In the genomic region with DNA sequence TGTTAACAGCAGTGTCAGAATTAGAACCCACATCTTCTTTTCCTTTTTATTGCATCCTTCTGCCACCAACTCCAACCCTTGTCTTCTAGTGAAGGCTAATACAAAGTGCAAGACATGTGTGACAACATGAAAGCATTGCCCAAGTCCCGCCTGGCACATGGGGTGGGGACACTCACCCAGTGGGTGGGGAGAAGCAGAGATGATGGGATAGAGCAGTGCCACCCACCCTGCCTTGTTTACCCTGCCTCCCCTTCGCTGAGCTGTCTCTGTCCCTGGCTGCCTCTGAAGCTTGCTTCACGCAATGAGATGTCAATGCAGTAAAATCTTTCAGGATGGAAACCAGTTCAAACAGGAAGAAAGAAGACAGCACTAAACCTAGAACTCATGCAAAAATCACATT, we compare ENCODE assay signal across 24 cellular contexts.
DNase-seq lines count a peak whose midpoint lies in the region; ATAC-seq and TF ChIP-seq lines count a peak whose summit lies in the region.
"Had no signal": no experiment of that assay in that cellular context is flagged by ENCODE, and none has a peak within 500 bp of the region (broad histone marks: within the 10 kb centered on the region; RNA-seq: fewer than 3 reads in every experiment).

No MANE protein-coding gene starts in this region.

- H3K4ac ChIP-seq in IMR-90 (ENCODE audit: low read depth, low read length), result no peak overlapping the region
- H3K4ac ChIP-seq in trophoblast cell (ENCODE audit: low read depth, low read length), result no peak overlapping the region

- H2BK120ac ChIP-seq in IMR-90 (ENCODE audit: low read depth, low read length) (no peak overlapping the region), trophoblast cell (ENCODE audit: insufficient read depth, low read length, poor library complexity) (no peak overlapping the region)

- H2BK5ac ChIP-seq in IMR-90 (ENCODE audit: low read depth, low read length, poor library complexity, severe bottlenecking), result no peak overlapping the region
- no peak overlapping the region for H2BK5ac ChIP-seq in trophoblast cell (ENCODE audit: low read depth, low read length, poor library complexity)

- no peak overlapping the region for H2BK20ac ChIP-seq in IMR-90 (ENCODE audit: low read depth, low read length)

- H3K4me1 ChIP-seq in CD8-positive, alpha-beta T cell (ENCODE audit: insufficient read depth, low read length), result no peaks in the 10 kb centered on the region
- H3K4me1 ChIP-seq in IMR-90 (ENCODE audit: control insufficient read depth, insufficient read depth, low read length), result no peaks in the 10 kb centered on the region; the same call in 1 of the 2 replicates
- no peaks in the 10 kb centered on the region for H3K4me1 ChIP-seq in trophoblast cell (ENCODE audit: control insufficient read depth in 1 of 2, insufficient read depth in 2 of 2, low read length in 2 of 2)
- no peaks in the 10 kb centered on the region for H3K4me1 ChIP-seq in Caco-2
- H3K4me1 ChIP-seq: esophagus squamous epithelium, gastrocnemius medialis had no signal

- no peaks in the 10 kb centered on the region for H3K79me2 ChIP-seq in trophoblast cell (ENCODE audit: control insufficient read depth, insufficient read depth, low read length, poor library complexity)

- H4K20me1 ChIP-seq in IMR-90 (ENCODE audit: insufficient read depth, low read length), result no peaks in the 10 kb centered on the region

- no peak for TF ChIP-seq CTCF in CD8-positive, alpha-beta T cell (IDR thresholded peaks at IDR 0.05)
- no peak for TF ChIP-seq CTCF in IMR-90 (conservative IDR thresholded peaks at IDR 0.05; ENCODE audit: low read depth, low read length)
- TF ChIP-seq CTCF in Caco-2 (IDR thresholded peaks at IDR 0.05; ENCODE audit: insufficient read depth in 1 of 2, low read depth in 1 of 2, low read length in 1 of 2, severe bottlenecking in 1 of 2, unreplicated experiment in 1 of 2), result no peak

- no peak overlapping the region for H3K4me3 Mint-ChIP-seq in CD8-positive, alpha-beta T cell
- no peak overlapping the region for H3K4me3 Mint-ChIP-seq in activated T-helper 2 cell treated with anti-CD3 and anti-CD28 coated beads, Interferon-gamma antibody, Interleukin-2, Interleukin-4, amounts not matched to agents 10 μg/mL and 5 μg/mL and 100 μg/mL, durations not matched to agents 14 hours and 24 hours and 36 hours (ENCODE audit: low read depth)
- H3K4me3 Mint-ChIP-seq in Caco-2 (ENCODE audit: unreplicated experiment), result no peak overlapping the region

- peaks cover 5% of the 10 kb centered on the region for H3K4me1 Mint-ChIP-seq in CD8-positive, alpha-beta T cell (ENCODE audit: low read depth)
- H3K4me1 Mint-ChIP-seq in activated T-helper 2 cell treated with anti-CD3 and anti-CD28 coated beads, Interferon-gamma antibody, Interleukin-2, Interleukin-4, amounts not matched to agents 10 μg/mL and 5 μg/mL and 100 μg/mL, durations not matched to agents 14 hours and 24 hours and 36 hours (ENCODE audit: low read depth), result peaks cover 49% of the 10 kb centered on the region
- no peaks in the 10 kb centered on the region for H3K4me1 Mint-ChIP-seq in Caco-2 (ENCODE audit: low read depth, unreplicated experiment)

- H3K9me3 Mint-ChIP-seq in CD8-positive, alpha-beta T cell, result no peaks in the 10 kb centered on the region
- H3K9me3 Mint-ChIP-seq in activated T-helper 2 cell treated with anti-CD3 and anti-CD28 coated beads, Interferon-gamma antibody, Interleukin-2, Interleukin-4, amounts not matched to agents 10 μg/mL and 5 μg/mL and 100 μg/mL, durations not matched to agents 14 hours and 24 hours and 36 hours, result no peaks in the 10 kb centered on the region
- no peaks in the 10 kb centered on the region for H3K9me3 Mint-ChIP-seq in Caco-2 (ENCODE audit: unreplicated experiment)
- H3K9me3 Mint-ChIP-seq: activated naive CD4-positive, alpha-beta T cell treated with anti-CD3 and anti-CD28 coated beads, Interleukin-2, amount 50 U/mL, for 72 hours had no signal

- H3K79me1 ChIP-seq in IMR-90 (ENCODE audit: low read depth in 1 of 2, low read length in 2 of 2) (no peaks in the 10 kb centered on the region), trophoblast cell (ENCODE audit: low read length) (no peaks in the 10 kb centered on the region)

- BruUV-seq in IMR-90 (replicated peaks; lab: Mats Ljungman, UMichigan) (no TSS peak), Caco-2 (replicated peaks; lab: Mats Ljungman, UMichigan) (no TSS peak)

- H2AK5ac ChIP-seq in IMR-90 (ENCODE audit: low read depth, low read length), result no peak overlapping the region
- no peak overlapping the region for H2AK5ac ChIP-seq in trophoblast cell (ENCODE audit: low read length)

- 0 out of 2 replicates have a peak overlapping the region, but pooled peaks have one; percentile 11 for H3K14ac ChIP-seq in IMR-90 (replicated peaks; ENCODE audit: low read depth, low read length)
- H3K14ac ChIP-seq in trophoblast cell (ENCODE audit: low read length), result no peak overlapping the region

- no peak overlapping the region for H4K12ac ChIP-seq in trophoblast cell (ENCODE audit: low read depth, low read length)

- no peak overlapping the region for H3K27ac ChIP-seq in CD8-positive, alpha-beta T cell (ENCODE audit: low read depth, low read length)
- H3K27ac ChIP-seq in IMR-90 (ENCODE audit: insufficient read depth, low read length) (no peak overlapping the region), trophoblast cell (ENCODE audit: low read depth, low read length) (no peak overlapping the region)
- H3K27ac ChIP-seq: C4-2B, esophagus squamous epithelium, gastrocnemius medialis, thoracic aorta had no signal

- H2BK15ac ChIP-seq in IMR-90 (ENCODE audit: low read depth, low read length), result no peak overlapping the region

- H3K4me2 ChIP-seq in IMR-90 (ENCODE audit: low read depth, low read length) (no peak overlapping the region), trophoblast cell (ENCODE audit: low read length) (no peak overlapping the region)

- no peak for TF ChIP-seq RAD21 in IMR-90 (IDR thresholded peaks at IDR 0.05; ENCODE audit: low read length)

- no peak overlapping the region for H3K18ac ChIP-seq in IMR-90 (ENCODE audit: low read depth, low read length)
- no peak overlapping the region for H3K18ac ChIP-seq in trophoblast cell (ENCODE audit: low read length)

- H2BK12ac ChIP-seq in trophoblast cell (ENCODE audit: low read length), result peak overlapping the region; percentile 31

- DNase-seq in CD8-positive, alpha-beta T cell, result no peak
- no peak for DNase-seq in IMR-90
- no peak for DNase-seq in activated T-helper 2 cell treated with anti-CD3 and anti-CD28 coated beads, Interferon-gamma antibody, Interleukin-2, Interleukin-4, amounts not matched to agents 10 μg/mL and 5 μg/mL and 100 μg/mL, durations not matched to agents 14 hours and 24 hours and 36 hours (ENCODE audit: low spot score)
- DNase-seq in trophoblast cell, result no peak
- no peak for DNase-seq in MV-4-11 (lab: John Stamatoyannopoulos, UW)
- DNase-seq in NCI-H2029 (lab: John Stamatoyannopoulos, UW), result no peak
- DNase-seq in Caco-2, result no peak
- DNase-seq: activated CD4-positive, CD25-positive, alpha-beta regulatory T cell; anterior cingulate cortex; cortex of kidney; esophagus squamous epithelium; gastrocnemius medialis; GOT3; hippocampal formation; Kasumi-1; NCI-H1105 treated with DMSO at 0.1 percent for 48 hours; NCI-H2081 treated with DMSO at 0.1 percent for 48 hours; NCI-H345; small intestine; T1000 had no signal

- no peak overlapping the region for H4K5ac ChIP-seq in IMR-90 (ENCODE audit: low read depth, low read length)

- in situ Hi-C loops in IMR-90 (cut with MboI; ENCODE audit: low sequenced_read_pairs), result no loop called here

- H3K9me3 ChIP-seq in CD8-positive, alpha-beta T cell (ENCODE audit: low read length), result no peaks in the 10 kb centered on the region
- H3K9me3 ChIP-seq in IMR-90 (ENCODE audit: control insufficient read depth, insufficient read depth, low read length), result no peaks in the 10 kb centered on the region
- H3K9me3 ChIP-seq in trophoblast cell (ENCODE audit: insufficient read depth, low read depth, low read length), result peaks cover 1% of the 10 kb centered on the region
- H3K9me3 ChIP-seq in Caco-2, result no peaks in the 10 kb centered on the region
- H3K9me3 ChIP-seq: esophagus squamous epithelium, gastrocnemius medialis, thoracic aorta had no signal

- H2AFZ ChIP-seq in IMR-90 (replicated peaks; ENCODE audit: low read length, poor library complexity) (no peak overlapping the region), trophoblast cell (ENCODE audit: insufficient read depth, low read length, poor library complexity) (no peak overlapping the region)

- H4K8ac ChIP-seq in IMR-90 (ENCODE audit: low read depth in 2 of 2, low read length in 2 of 2) (no peak overlapping the region), trophoblast cell (ENCODE audit: low read depth, low read length) (no peak overlapping the region)

- CTCF ChIA-PET in CD8-positive, alpha-beta T cell (lab: Charles Lee), result no interaction called here
- CTCF ChIA-PET in IMR-90 (lab: Yijun Ruan, JAX), result no interaction called here
- CTCF ChIA-PET in Caco-2 (lab: Charles Lee), result no interaction called here

- H3K4me3 ChIP-seq in CD8-positive, alpha-beta T cell (ENCODE audit: low read depth, low read length), result no peak overlapping the region
- no peak overlapping the region for H3K4me3 ChIP-seq in IMR-90 (ENCODE audit: insufficient read depth, low read depth, low read length)
- H3K4me3 ChIP-seq in trophoblast cell (ENCODE audit: low read depth, low read length), result no peak overlapping the region
- H3K4me3 ChIP-seq in Caco-2 (ENCODE audit: low read depth, low read length), result no peak overlapping the region
- H3K4me3 ChIP-seq: esophagus squamous epithelium, gastrocnemius medialis, thoracic aorta had no signal

- H3K9ac ChIP-seq in IMR-90 (ENCODE audit: low read depth, low read length) (no peak overlapping the region), trophoblast cell (ENCODE audit: low read length) (no peak overlapping the region)

- TF ChIP-seq POLR2A in IMR-90 (IDR thresholded peaks at IDR 0.05; ENCODE audit: low read depth, low read length), result no peak

- no peaks in the 10 kb centered on the region for H3K36me3 ChIP-seq in CD8-positive, alpha-beta T cell (ENCODE audit: insufficient read depth, low read length)
- H3K36me3 ChIP-seq in IMR-90 (ENCODE audit: control insufficient read depth, insufficient read depth, low read length) (no peaks in the 10 kb centered on the region), trophoblast cell (ENCODE audit: control insufficient read depth in 1 of 2, insufficient read depth in 2 of 2, low read length in 2 of 2) (no peaks in the 10 kb centered on the region), Caco-2 (ENCODE audit: control insufficient read depth, insufficient read depth, low read length) (no peaks in the 10 kb centered on the region)
- H3K36me3 ChIP-seq: esophagus squamous epithelium, gastrocnemius medialis, thoracic aorta had no signal

- POLR2A ChIA-PET in CD8-positive, alpha-beta T cell (lab: Charles Lee), result no interaction called here
- POLR2A ChIA-PET in IMR-90 (lab: Charles Lee; ENCODE audit: unreplicated experiment) (interaction anchor here (0.7 kb wide), 1 partner anchor 56 kb away, joined by 3 read pairs; no protein-coding TSS in a partner anchor), Caco-2 (lab: Charles Lee) (no interaction called here)

- intact Hi-C loops in CD8-positive, alpha-beta T cell (cut with DNase I, micrococcal nuclease), result no loop called here
- intact Hi-C loops in IMR-90 (cut with micrococcal nuclease), result no loop called here
- intact Hi-C loops in activated T-helper 2 cell treated with anti-CD3 and anti-CD28 coated beads, Interferon-gamma antibody, Interleukin-2, Interleukin-4, amounts not matched to agents 10 μg/mL and 5 μg/mL and 100 μg/mL, durations not matched to agents 14 hours and 24 hours and 36 hours (cut with micrococcal nuclease), result loop anchor here (1.0 to 10.0 kb wide), 2 partner anchors 27 to 127 kb away; no protein-coding TSS in a partner anchor
- intact Hi-C loops in Caco-2 (cut with micrococcal nuclease; ENCODE audit: unreplicated experiment), result loop anchor here (10.0 kb wide), 1 partner anchor 153 kb away; a partner anchor contains a TSS

- H3K9me1 ChIP-seq in IMR-90 (ENCODE audit: insufficient read depth, low read length), result peaks cover 3% of the 10 kb centered on the region

- no CpG with 5 or more reads among the region's 3 CpGs for WGBS in IMR-90 (ENCODE audit: extremely low coverage in 2 of 2, insufficient read length in 1 of 2), 2 experiments
- no CpG with 5 or more reads among the region's 3 CpGs for WGBS in trophoblast cell (ENCODE audit: extremely low coverage, insufficient coverage, insufficient read length)

- H3K27me3 ChIP-seq in CD8-positive, alpha-beta T cell (ENCODE audit: insufficient read depth, low read length), result no peaks in the 10 kb centered on the region
- no peaks in the 10 kb centered on the region for H3K27me3 ChIP-seq in IMR-90 (ENCODE audit: control insufficient read depth, insufficient read depth, low read length)
- no peaks in the 10 kb centered on the region for H3K27me3 ChIP-seq in trophoblast cell (ENCODE audit: insufficient read depth, low read length)
- H3K27me3 ChIP-seq in Caco-2 (replicated peaks; ENCODE audit: control insufficient read depth, insufficient read depth, low read length), result no peaks in the 10 kb centered on the region
- H3K27me3 ChIP-seq: esophagus squamous epithelium, gastrocnemius medialis had no signal

- H3K27me3 Mint-ChIP-seq in CD8-positive, alpha-beta T cell (ENCODE audit: low read depth), result no peaks in the 10 kb centered on the region
- H3K27me3 Mint-ChIP-seq in activated T-helper 2 cell treated with anti-CD3 and anti-CD28 coated beads, Interferon-gamma antibody, Interleukin-2, Interleukin-4, amounts not matched to agents 10 μg/mL and 5 μg/mL and 100 μg/mL, durations not matched to agents 14 hours and 24 hours and 36 hours (ENCODE audit: low read depth), result no peaks in the 10 kb centered on the region
- peaks cover 5% of the 10 kb centered on the region for H3K27me3 Mint-ChIP-seq in Caco-2 (ENCODE audit: insufficient read depth, unreplicated experiment)

- H3K56ac ChIP-seq in IMR-90 (ENCODE audit: extremely low read depth, insufficient read depth, low read length), result no peak overlapping the region

- no peak overlapping the region for H3K23ac ChIP-seq in IMR-90 (ENCODE audit: low read depth, low read length)
- H3K23ac ChIP-seq in trophoblast cell (ENCODE audit: low read length), result no peak overlapping the region

- no peak overlapping the region for H2AK9ac ChIP-seq in IMR-90 (replicated peaks; ENCODE audit: low read depth, low read length, poor library complexity)

- H3K27ac Mint-ChIP-seq in CD8-positive, alpha-beta T cell, result peak overlapping the region; percentile 15
- H3K27ac Mint-ChIP-seq in activated T-helper 2 cell treated with anti-CD3 and anti-CD28 coated beads, Interferon-gamma antibody, Interleukin-2, Interleukin-4, amounts not matched to agents 10 μg/mL and 5 μg/mL and 100 μg/mL, durations not matched to agents 14 hours and 24 hours and 36 hours, result peak overlapping the region; percentile 71
- no peak overlapping the region for H3K27ac Mint-ChIP-seq in Caco-2 (ENCODE audit: unreplicated experiment)

- no peak overlapping the region for H4K91ac ChIP-seq in IMR-90 (ENCODE audit: insufficient read depth, low read depth, low read length)
- H4K91ac ChIP-seq in trophoblast cell (ENCODE audit: low read depth, low read length), result no peak overlapping the region

- dilution Hi-C loops in IMR-90 (cut with HindIII; ENCODE audit: low sequenced_read_pairs, unreplicated experiment), result no loop called here

- peaks cover 49% of the 10 kb centered on the region for H3K36me3 Mint-ChIP-seq in CD8-positive, alpha-beta T cell
- peaks cover 44% of the 10 kb centered on the region for H3K36me3 Mint-ChIP-seq in activated T-helper 2 cell treated with anti-CD3 and anti-CD28 coated beads, Interferon-gamma antibody, Interleukin-2, Interleukin-4, amounts not matched to agents 10 μg/mL and 5 μg/mL and 100 μg/mL, durations not matched to agents 14 hours and 24 hours and 36 hours (ENCODE audit: low read depth)
- no peaks in the 10 kb centered on the region for H3K36me3 Mint-ChIP-seq in Caco-2 (ENCODE audit: insufficient read depth, unreplicated experiment)

- ATAC-seq in CD8-positive, alpha-beta T cell, result no peak
- ATAC-seq in IMR-90 (ENCODE audit: low read depth), result no peak
- ATAC-seq: activated naive CD4-positive, alpha-beta T cell treated with anti-CD3 and anti-CD28 coated beads, Interleukin-2, amount 50 U/mL, for 72 hours; gastrocnemius medialis; left lobe of liver had no signal

Comparison
In these comparisons a context has a peak if more than half of its experiments do, and no peak if none do; other contexts are left out.
1. intact Hi-C loops: an anchor here in activated T-helper 2 cell treated with anti-CD3 and anti-CD28 coated beads, Interferon-gamma antibody, Interleukin-2, Interleukin-4, amounts not matched to agents 10 μg/mL and 5 μg/mL and 100 μg/mL, durations not matched to agents 14 hours and 24 hours and 36 hours (1.0 to 10.0 kb wide) and Caco-2 (10.0 kb wide); none called in CD8-positive, alpha-beta T cell and IMR-90.